11 cellular contexts compared by ENCODE assay signal in the genomic region with DNA sequence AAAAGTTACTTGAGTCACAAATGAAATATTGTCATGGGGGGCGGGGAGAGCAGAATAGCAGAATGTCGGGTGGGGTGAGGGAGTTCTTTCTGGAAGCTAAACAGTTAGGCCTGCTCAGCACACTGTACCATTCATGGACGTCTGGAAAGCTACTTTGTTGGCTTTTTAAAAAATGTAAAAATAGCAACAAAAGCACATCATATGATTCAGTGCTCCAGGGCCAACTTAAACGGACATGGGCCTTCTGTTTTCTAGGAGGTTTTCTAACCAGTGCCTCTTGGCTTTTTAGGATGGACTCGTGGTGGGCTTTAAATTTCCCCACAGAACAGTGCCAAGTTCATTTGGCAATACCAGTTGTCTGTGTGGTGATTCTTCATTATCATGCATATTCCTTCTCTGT. TPM values are rescaled to one million over a fixed set of nuclear protein-coding genes. Genes with fewer than 3 reads are reported as not detected.
DNase-seq lines count a peak whose midpoint lies in the region; ATAC-seq and TF ChIP-seq lines count a peak whose summit lies in the region.
"Had no signal": no experiment of that assay in that cellular context is flagged by ENCODE, and none has a peak within 500 bp of the region (broad histone marks: within the 10 kb centered on the region; RNA-seq: fewer than 3 reads in every experiment).

No MANE protein-coding gene starts in this region.

- H3K9me3 Mint-ChIP-seq in stimulated activated naive CD8-positive, alpha-beta T cell treated with anti-CD3 and anti-CD28 coated beads, Interleukin-15, Interleukin-2, amounts not matched to agents 100 ng/mL and 50 ng/mL, for 24 hours = no peaks in the 10 kb centered on the region

- H3K4me1 ChIP-seq in muscle layer of duodenum (ENCODE audit: control insufficient read depth in 1 of 2, insufficient read depth in 2 of 2, low read length in 2 of 2) (peaks cover 3 to 36% of the 10 kb centered on the region in 2 donors), mucosa of descending colon (ENCODE audit: low read depth) (no peaks in the 10 kb centered on the region)

- peaks cover 54% of the 10 kb centered on the region for H3K4me1 Mint-ChIP-seq in stimulated activated naive CD8-positive, alpha-beta T cell treated with anti-CD3 and anti-CD28 coated beads, Interleukin-15, Interleukin-2, amounts not matched to agents 100 ng/mL and 50 ng/mL, for 24 hours (ENCODE audit: low read depth)

- H3K27ac ChIP-seq in cingulate gyrus (ENCODE audit: low read depth, low read length) = peak overlapping the region; percentile 55
- peak overlapping the region; percentile 83 for H3K27ac ChIP-seq in muscle layer of duodenum (ENCODE audit: low read length)
- H3K27ac ChIP-seq: C4-2B had no signal

- peaks cover 0 to 4% of the 10 kb centered on the region in 2 donors for H3K36me3 ChIP-seq in muscle layer of duodenum (ENCODE audit: control insufficient read depth in 1 of 2, insufficient read depth in 2 of 2, low read length in 2 of 2)
- no peaks in the 10 kb centered on the region for H3K36me3 ChIP-seq in mucosa of descending colon (ENCODE audit: low read depth)

- H3K9me3 ChIP-seq in muscle layer of duodenum (ENCODE audit: control insufficient read depth in 1 of 2, low read length in 2 of 2) (no peaks in the 10 kb centered on the region), mucosa of descending colon (no peaks in the 10 kb centered on the region)

- no peak for TF ChIP-seq CTCF in mucosa of descending colon (IDR thresholded peaks at IDR 0.05)

- no peak for DNase-seq in stimulated activated naive CD8-positive, alpha-beta T cell treated with anti-CD3 and anti-CD28 coated beads, Interleukin-15, Interleukin-2, amounts not matched to agents 100 U/mL and 50 U/mL, for 24 hours
- no peak for DNase-seq in NK-92 (lab: John Stamatoyannopoulos, UW; ENCODE audit: unreplicated experiment)
- no peak for DNase-seq in NCI-H2196 treated with DMSO at 0.1 percent for 48 hours (lab: John Stamatoyannopoulos, UW; ENCODE audit: unreplicated experiment)
- DNase-seq in mucosa of descending colon = no peak
- DNase-seq: IMR-90, NCI-H2081 treated with DMSO at 0.1 percent for 48 hours had no signal

- no peaks in the 10 kb centered on the region for H3K27me3 Mint-ChIP-seq in stimulated activated naive CD8-positive, alpha-beta T cell treated with anti-CD3 and anti-CD28 coated beads, Interleukin-15, Interleukin-2, amounts not matched to agents 100 ng/mL and 50 ng/mL, for 24 hours

- peaks cover 8% of the 10 kb centered on the region for H3K36me3 Mint-ChIP-seq in stimulated activated naive CD8-positive, alpha-beta T cell treated with anti-CD3 and anti-CD28 coated beads, Interleukin-15, Interleukin-2, amounts not matched to agents 100 ng/mL and 50 ng/mL, for 24 hours (ENCODE audit: low read depth)

- peak overlapping the region; percentile 84 for H3K4me3 Mint-ChIP-seq in stimulated activated naive CD8-positive, alpha-beta T cell treated with anti-CD3 and anti-CD28 coated beads, Interleukin-15, Interleukin-2, amounts not matched to agents 100 ng/mL and 50 ng/mL, for 24 hours

- H3K4me3 ChIP-seq in muscle layer of duodenum (ENCODE audit: low read depth in 1 of 2, low read length in 2 of 2) = no peak overlapping the region
- H3K4me3 ChIP-seq in mucosa of descending colon = no peak overlapping the region

- ATAC-seq in stimulated activated naive CD8-positive, alpha-beta T cell treated with anti-CD3 and anti-CD28 coated beads, Interleukin-15, Interleukin-2, amounts not matched to agents 100 U/mL and 50 U/mL, for 24 hours = no peak
- ATAC-seq in GM18868 (IDR thresholded peaks at IDR 0.05; ENCODE audit: unreplicated experiment) = no peak
- no peak for ATAC-seq in mucosa of descending colon

- H3K27ac Mint-ChIP-seq in stimulated activated naive CD8-positive, alpha-beta T cell treated with anti-CD3 and anti-CD28 coated beads, Interleukin-15, Interleukin-2, amounts not matched to agents 100 ng/mL and 50 ng/mL, for 24 hours = peak overlapping the region; percentile 96

- intact Hi-C loops in mucosa of descending colon (cut with DNase I, micrococcal nuclease) = no loop called here

- no peaks in the 10 kb centered on the region for H3K27me3 ChIP-seq in muscle layer of duodenum (ENCODE audit: low read depth, low read length)

RNA-seq across cellular contexts. Expression of gene CLCN4, which starts 57.4 kb away (rescaled TPM):
- total RNA-seq in mucosa of descending colon = 1 to 10 TPM in 2 of 3 donors, under 1 TPM in 1; 0.26 to 1.8 (median 1.7) TPM
